In genomic region chr5:172235827-172236749, GRCh38 we compare ENCODE assay signal across 15 cellular contexts. TPM values are rescaled to one million over a fixed set of nuclear protein-coding genes. Genes with fewer than 3 reads are reported as not detected.
DNase-seq lines count a peak whose midpoint lies in the region; ATAC-seq and TF ChIP-seq lines count a peak whose summit lies in the region.
"Had no signal": no experiment of that assay in that cellular context is flagged by ENCODE, and none has a peak within 500 bp of the region (broad histone marks: within the 10 kb centered on the region; RNA-seq: fewer than 3 reads in every experiment).

No MANE protein-coding gene starts in this region.

- peaks cover 0 to 11% (median 6%) of the 10 kb centered on the region in 3 donors for H3K36me3 Mint-ChIP-seq in immature natural killer cell

- H3K4me3 ChIP-seq in OCI-LY7 (ENCODE audit: low read depth, low read length, poor library complexity, severe bottlenecking), result peak overlapping the region; percentile 22
- H3K4me3 ChIP-seq: MG63, sigmoid colon had no signal

- peaks cover 24% of the 10 kb centered on the region for H3K4me1 ChIP-seq in OCI-LY7 (ENCODE audit: insufficient read depth, low read length, poor library complexity, severe bottlenecking)

- H3K4me2 ChIP-seq in OCI-LY7 (ENCODE audit: low read length), result peak overlapping the region; percentile 59

- H3K27me3 Mint-ChIP-seq in immature natural killer cell (ENCODE audit: low read depth in 3 of 3), result no peaks in the 10 kb centered on the region

- no TSS peak for BruUV-seq in OCI-LY7 (replicated peaks; lab: Mats Ljungman, UMichigan)

- POLR2A ChIA-PET in OCI-LY7 (lab: Charles Lee), result interaction anchor here (0.9 to 1.2 kb wide), 3 partner anchors 24 to 36 kb away, joined by 3 read pairs; no protein-coding TSS in a partner anchor

- CTCF ChIA-PET in OCI-LY7 (lab: Charles Lee; ENCODE audit: unreplicated experiment), result no interaction called here

- peaks cover 22% of the 10 kb centered on the region; the same call in 1 of the 2 replicates for H3K36me3 ChIP-seq in OCI-LY7 (ENCODE audit: insufficient read depth, low read length)

- no peaks in the 10 kb centered on the region for H3K9me3 ChIP-seq in OCI-LY7 (ENCODE audit: low read length)
- H3K9me3 ChIP-seq: MG63, sigmoid colon had no signal

- intact Hi-C loops in OCI-LY7 (cut with micrococcal nuclease; ENCODE audit: unreplicated experiment), result no loop called here

- H3K4me3 Mint-ChIP-seq in immature natural killer cell, result no peak overlapping the region

- H2AFZ ChIP-seq in OCI-LY7 (ENCODE audit: low read length), result no peak overlapping the region

- no peaks in the 10 kb centered on the region for H3K79me2 ChIP-seq in OCI-LY7 (ENCODE audit: insufficient read depth, low read depth, low read length)

- no peak for ATAC-seq in GM21515 (IDR thresholded peaks at IDR 0.05; ENCODE audit: unreplicated experiment)
- ATAC-seq in HG02571 (IDR thresholded peaks at IDR 0.05; ENCODE audit: unreplicated experiment), result no peak

- peaks cover 10 to 21% of the 10 kb centered on the region in 2 donors for H3K4me1 Mint-ChIP-seq in immature natural killer cell

- no peak for TF ChIP-seq CTCF in OCI-LY7 (conservative IDR thresholded peaks at IDR 0.05; ENCODE audit: low read length)

- no peaks in the 10 kb centered on the region for H3K9me2 ChIP-seq in OCI-LY7 (ENCODE audit: insufficient read depth, low read length)

- no peaks in the 10 kb centered on the region for H3K9me3 Mint-ChIP-seq in immature natural killer cell

- no peak overlapping the region for H3K27ac ChIP-seq in OCI-LY7 (ENCODE audit: low read depth, low read length, poor library complexity, severe bottlenecking)
- H3K27ac ChIP-seq: sigmoid colon had no signal

- H3K27ac Mint-ChIP-seq in immature natural killer cell, result peak overlapping the region in 2 of 6 donors; percentile 16 to 26

- peak; percentile 32 for DNase-seq in DMS 273 (lab: John Stamatoyannopoulos, UW; ENCODE audit: unreplicated experiment)
- DNase-seq in DMS 273 treated with DMSO at 0.1 percent for 48 hours (lab: John Stamatoyannopoulos, UW), result no peak
- no peak for DNase-seq in OCI-LY7 (ENCODE audit: low spot score)
- DNase-seq in fibroblast of peridontal ligament (ENCODE audit: extremely low read depth), result peak; percentile 10
- peak; percentile 52 for DNase-seq in putamen (ENCODE audit: low spot score)
- no peak for DNase-seq in immature natural killer cell
- DNase-seq: MG63, NCI-H526 treated with DMSO at 0.1 percent for 48 hours, sigmoid colon had no signal

- H4K20me1 ChIP-seq in OCI-LY7 (ENCODE audit: insufficient read depth, low read length), result no peaks in the 10 kb centered on the region

RNA-seq across cellular contexts. Expression of gene EFCAB9, which starts 42.1 kb away (rescaled TPM):
- not detected in 2 replicates for total RNA-seq in OCI-LY7 (2014; rRNA removed; shearing (Covaris generic))
- not detected in 2 replicates for total RNA-seq in OCI-LY7 (2022)
- polyA plus RNA-seq in immature natural killer cell, result not detected
- total RNA-seq: A172, cardiac septum, sigmoid colon had no signal
- polyA plus RNA-seq: esophagus, sigmoid colon, thymus had no signal

RNA-seq across cellular contexts. Expression of gene UBTD2, which starts 47.5 kb away (rescaled TPM):
- total RNA-seq in OCI-LY7 (2014; rRNA removed; shearing (Covaris generic)), result 14.7 and 16.0 TPM in 2 replicates
- 19.4 and 19.8 TPM in 2 replicates for total RNA-seq in OCI-LY7 (2022)
- polyA plus RNA-seq in immature natural killer cell, result 1 to 10 TPM; 1.5 TPM

RNA-seq across cellular contexts. Expression of gene STK10, which starts 48.1 kb away (rescaled TPM):
- 53.1 and 53.7 TPM in 2 replicates for total RNA-seq in OCI-LY7 (2014; rRNA removed; shearing (Covaris generic))
- 89.7 and 95.9 TPM in 2 replicates for total RNA-seq in OCI-LY7 (2022)
- polyA plus RNA-seq in immature natural killer cell, result 100 to 1,000 TPM in 1 of 3 donors, 10 to 100 TPM in 2; 24.8 to 274 (median 54.9) TPM

Comparison
In these comparisons a context has a peak if more than half of its experiments do, and no peak if none do; other contexts are left out.
1. DNase-seq: peak in DMS 273 (single experiment), fibroblast of peridontal ligament (single experiment) and putamen (single experiment); none in DMS 273 treated with DMSO at 0.1 percent for 48 hours (single experiment), OCI-LY7 (single experiment) and immature natural killer cell (0 of 3).